ENCODE assay signal across 8 cellular contexts in genomic region chr2:136116111-136116812, GRCh38.
A peak's percentile ranks its signal among the peaks of the same experiment; 100 is the strongest.
DNase-seq lines count a peak whose midpoint lies in the region; ATAC-seq, FAIRE-seq and TF ChIP-seq lines count a peak whose summit lies in the region.

No MANE protein-coding gene starts in this region.

- ATAC-seq in HG03342 (IDR thresholded peaks at IDR 0.05; ENCODE audit: unreplicated experiment): peak; percentile 4
- no peak for ATAC-seq in HG02678 (IDR thresholded peaks at IDR 0.05; ENCODE audit: unreplicated experiment)

- no peak overlapping the region for H3K27ac ChIP-seq in brain microvascular endothelial cell

- in situ Hi-C loops in brain microvascular endothelial cell (cut with HindIII; ENCODE audit: low pct_ligation_motif_present, low sequenced_read_pairs): no loop called here

- no peak for TF ChIP-seq CTCF in brain microvascular endothelial cell (IDR thresholded peaks at IDR 0.05; ENCODE audit: low read depth, low read length, missing control alignments)

- H3K4me3 ChIP-seq in brain microvascular endothelial cell (ENCODE audit: low read depth, low read length): peak overlapping the region; percentile 22

- DNase-seq in GM18507 (ENCODE audit: extremely low spot score, insufficient read length, low read depth) (no peak), SW480 (ENCODE audit: low spot score) (peak; percentile 14), brain microvascular endothelial cell (no peak), medulla oblongata (ENCODE audit: extremely low spot score) (peak; percentile 72), SHP77 (lab: John Stamatoyannopoulos, UW) (no peak)
- DNase-seq in stimulated activated CD8-positive, alpha-beta memory T cell treated with anti-CD3 and anti-CD28 coated beads, Interleukin-7, amount 100 ng/mL, for 4 hours (ENCODE audit: low read depth in 2 of 2): peak; percentile 73 to 74

- peaks cover 45% of the 10 kb centered on the region for H3K27me3 ChIP-seq in brain microvascular endothelial cell (replicated peaks)

- FAIRE-seq in GM18507 (lab: Jason Lieb, UNC): peak; percentile 81

- no peaks in the 10 kb centered on the region for H3K36me3 ChIP-seq in brain microvascular endothelial cell (replicated peaks)

Comparison
In these comparisons a context has a peak if more than half of its experiments do, and no peak if none do; other contexts are left out.
1. DNase-seq: peak in SW480 (single experiment), medulla oblongata (single experiment) and stimulated activated CD8-positive, alpha-beta memory T cell treated with anti-CD3 and anti-CD28 coated beads, Interleukin-7, amount 100 ng/mL, for 4 hours (2 of 2); none in GM18507 (single experiment), brain microvascular endothelial cell (single experiment) and SHP77 (0 of 2).